In the genomic region with DNA sequence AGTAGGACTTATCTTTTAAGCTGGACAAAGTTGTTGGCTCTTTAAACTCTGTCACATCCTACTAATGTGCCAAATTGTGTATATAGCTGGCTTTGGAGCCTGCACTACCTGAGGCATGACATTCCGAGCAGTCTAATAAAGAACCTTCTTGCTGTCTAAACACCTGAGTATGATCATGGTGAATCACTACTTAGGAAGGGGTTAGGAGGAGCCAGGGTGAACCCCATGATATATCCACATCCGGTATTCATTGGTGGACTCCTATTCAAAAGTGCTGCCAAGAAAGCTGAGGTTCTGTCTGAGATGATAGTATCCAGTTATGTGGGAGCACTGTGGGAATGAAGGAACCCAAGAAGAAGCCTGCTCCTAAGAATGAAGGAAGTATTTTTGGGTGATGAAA, we compare ENCODE assay signal across 17 cellular contexts. TPM values are rescaled to one million over a fixed set of nuclear protein-coding genes. Genes with fewer than 3 reads are reported as not detected.
A peak's percentile ranks its signal among the peaks of the same experiment; 100 is the strongest.
DNase-seq lines count a peak whose midpoint lies in the region; ATAC-seq and TF ChIP-seq lines count a peak whose summit lies in the region.
"Had no signal": no experiment of that assay in that cellular context is flagged by ENCODE, and none has a peak within 500 bp of the region (broad histone marks: within the 10 kb centered on the region; RNA-seq: fewer than 3 reads in every experiment).

No MANE protein-coding gene starts in this region.

- no peak overlapping the region for H3K4me3 ChIP-seq in AG10803 (ENCODE audit: low read length)
- no peak overlapping the region for H3K4me3 ChIP-seq in epithelial cell of esophagus (ENCODE audit: low read length)
- H3K4me3 ChIP-seq in fibroblast of the aortic adventitia (ENCODE audit: low read depth, low read length): no peak overlapping the region
- H3K4me3 ChIP-seq: BLaER1 treated with 17β-estradiol and CSF1 and Interleukin-3, amounts not matched to agents 10 nM and 100 nM; GM12878; HAP-1 had no signal

- ATAC-seq in GM21367 (IDR thresholded peaks at IDR 0.05; ENCODE audit: unreplicated experiment): no peak
- ATAC-seq in HG02763 (IDR thresholded peaks at IDR 0.05; ENCODE audit: unreplicated experiment): no peak
- ATAC-seq: GM12878 had no signal

- peak; percentile 34 for DNase-seq in AG10803 (ENCODE audit: low read depth)
- peak; percentile 2 for DNase-seq in RPMI7951 (ENCODE audit: low read depth)
- peak; percentile 72 for DNase-seq in epithelial cell of esophagus (ENCODE audit: low read depth)
- peak; percentile 11 for DNase-seq in fibroblast of the aortic adventitia (ENCODE audit: low read depth)
- DNase-seq in activated naive CD4-positive, alpha-beta T cell (lab: John Stamatoyannopoulos, UW): no peak
- no peak for DNase-seq in activated CD4-positive, alpha-beta T cell treated with anti-CD3 and anti-CD28 coated beads, Interleukin-2, amount 50 U/mL, for 4 hours
- DNase-seq: 8988T; Calu3; CD4-positive, alpha-beta T cell; DMS 273 treated with DMSO at 0.1 percent for 48 hours had no signal

- TF ChIP-seq CTCF in AG10803 (conservative IDR thresholded peaks at IDR 0.05; ENCODE audit: low read length): no peak
- no peak for TF ChIP-seq CTCF in epithelial cell of esophagus (IDR thresholded peaks at IDR 0.05; ENCODE audit: insufficient read depth, low read depth, low read length, missing control alignments)
- TF ChIP-seq CTCF in fibroblast of the aortic adventitia (IDR thresholded peaks at IDR 0.05; ENCODE audit: insufficient read depth, low read length): no peak

RNA-seq across cellular contexts. Expression of a gene that starts 27.1 kb away (rescaled TPM):
- total RNA-seq in RPMI7951 (2014; rRNA removed; shearing (Covaris generic)): not detected in 2 replicates
- not detected in 2 replicates for total RNA-seq in fibroblast of the aortic adventitia (ENCODE audit: low replicate concordance)
- total RNA-seq: Calu3; CD4-positive, alpha-beta T cell; Daoy; GM12878; H1 had no signal

RNA-seq across cellular contexts. Expression of a gene that starts 27.1 kb away (rescaled TPM):
- total RNA-seq in RPMI7951 (2014; rRNA removed; shearing (Covaris generic)): not detected in 2 replicates
- not detected in 2 replicates for total RNA-seq in fibroblast of the aortic adventitia (ENCODE audit: low replicate concordance)
- total RNA-seq: Calu3; CD4-positive, alpha-beta T cell; Daoy; GM12878; H1 had no signal

Comparison
In these comparisons a context has a peak if more than half of its experiments do, and no peak if none do; other contexts are left out.
1. DNase-seq: peak in AG10803 (single experiment), RPMI7951 (single experiment), epithelial cell of esophagus (single experiment) and fibroblast of the aortic adventitia (single experiment); none in activated naive CD4-positive, alpha-beta T cell (0 of 4) and activated CD4-positive, alpha-beta T cell treated with anti-CD3 and anti-CD28 coated beads, Interleukin-2, amount 50 U/mL, for 4 hours (0 of 2).